Comparison of ENCODE assay signal across 9 cellular contexts in the genomic region with DNA sequence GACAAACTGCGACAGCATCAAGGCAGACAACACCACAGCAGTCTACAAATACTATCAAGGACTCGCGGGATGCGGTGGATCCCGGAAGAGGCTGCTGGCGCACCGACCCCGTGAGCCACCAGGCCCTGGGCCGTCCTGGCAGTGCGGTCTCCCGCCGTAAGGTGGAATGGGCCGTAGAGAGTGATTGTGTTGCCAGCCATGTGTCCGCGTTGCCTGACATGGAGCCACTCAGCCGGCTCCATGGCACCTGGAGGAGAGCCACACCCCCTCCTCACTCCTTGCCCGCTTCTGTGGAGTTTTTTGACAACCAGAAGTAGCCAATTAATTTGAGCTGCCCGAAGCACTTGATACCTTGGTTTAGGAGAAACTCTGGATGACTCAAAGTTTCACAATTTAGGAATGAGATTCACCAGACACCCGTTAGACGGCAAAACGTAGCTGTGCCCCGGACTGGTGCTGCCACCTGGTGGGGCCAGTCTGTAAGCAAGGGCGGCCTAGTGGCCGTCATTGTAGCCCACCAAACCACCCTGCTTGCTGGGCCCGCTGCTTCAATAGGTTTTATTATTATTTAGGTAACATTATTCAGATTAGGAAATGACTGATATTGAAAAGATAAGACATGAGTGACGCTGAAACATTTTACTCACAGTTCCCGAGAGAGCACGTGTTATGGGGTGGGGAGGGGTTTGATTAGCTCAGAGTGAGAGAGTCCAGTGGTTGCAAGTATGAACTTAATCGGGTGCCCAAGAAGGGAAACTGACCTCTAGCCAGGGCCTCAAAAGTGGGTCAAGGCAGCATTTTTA.
DNase-seq lines count a peak whose midpoint lies in the region; FAIRE-seq and TF ChIP-seq lines count a peak whose summit lies in the region.
"Had no signal": no experiment of that assay in that cellular context is flagged by ENCODE, and none has a peak within 500 bp of the region (broad histone marks: within the 10 kb centered on the region; RNA-seq: fewer than 3 reads in every experiment).

No MANE protein-coding gene starts in this region.

- peak; percentile 36 to 74 (median 50) for DNase-seq in NCI-H1417 (lab: John Stamatoyannopoulos, UW)
- DNase-seq in NCI-H1417 treated with DMSO at 0.1 percent for 48 hours (lab: John Stamatoyannopoulos, UW): no peak
- DNase-seq in MV-4-11 (lab: John Stamatoyannopoulos, UW): peak; percentile 63
- peak; percentile 80 for DNase-seq in astrocyte of the spinal cord (ENCODE audit: low read depth, low spot score)
- DNase-seq in iPS DF 6.9 (ENCODE audit: low read depth, low spot score): no peak
- peak; percentile 66 for DNase-seq in stimulated activated CD4-positive, alpha-beta T cell treated with anti-CD3 and anti-CD28 coated beads, Interleukin-12 subunit alpha, Interleukin-12 subunit beta, amount 100 ng/mL, for 4 hours

- H3K4me1 ChIP-seq in HEK293 (ENCODE audit: control insufficient read depth, insufficient read depth, low read length) (no peaks in the 10 kb centered on the region), iPS DF 6.9 (ENCODE audit: control insufficient read depth, insufficient read depth, low read length) (peaks cover 5% of the 10 kb centered on the region; the same call in 1 of the 2 replicates)

- TF ChIP-seq CTCF in HEK293 (tag by site-specific recombination; IDR thresholded peaks at IDR 0.05): peak; percentile 86
- peak; percentile 95 for TF ChIP-seq CTCF in astrocyte of the spinal cord (IDR thresholded peaks at IDR 0.05; ENCODE audit: low read depth, low read length)

- POLR2A ChIA-PET in HEK293 (lab: Yijun Ruan, JAX): interaction anchor here (1.0 kb wide), 1 partner anchor 151 kb away, joined by 7 read pairs; a partner anchor contains a TSS

- WGBS in iPS DF 6.9 (ENCODE audit: insufficient coverage, insufficient read length): no CpG with 5 or more reads among the region's 29 CpGs

- CTCF ChIA-PET in HEK293 (lab: Yijun Ruan, JAX): interaction anchor here (0.6 to 5.9 kb wide), 13 partner anchors 9 to 427 kb away, joined by 3 to 41 read pairs (median 4); a partner anchor contains a TSS

- H3K9me3 ChIP-seq in HEK293 (ENCODE audit: control insufficient read depth, insufficient read depth, low read depth, low read length): no peaks in the 10 kb centered on the region
- H3K9me3 ChIP-seq in iPS DF 6.9 (ENCODE audit: control insufficient read depth, insufficient read depth, low read length): no peaks in the 10 kb centered on the region

- no peak overlapping the region for H3K27ac ChIP-seq in HEK293 (ENCODE audit: extremely low read depth, low read depth, low read length)
- no peak overlapping the region for H3K27ac ChIP-seq in iPS DF 6.9 (ENCODE audit: low read length)

- H3K4me3 ChIP-seq in HEK293 (ENCODE audit: low read depth, low read length) (peak overlapping the region; percentile 6), astrocyte of the spinal cord (ENCODE audit: low read depth, low read length) (no peak overlapping the region), iPS DF 6.9 (ENCODE audit: low read length) (peak overlapping the region; percentile 30; the same call in 1 of the 2 replicates)

- no peaks in the 10 kb centered on the region for H3K27me3 ChIP-seq in iPS DF 6.9 (ENCODE audit: control insufficient read depth, insufficient read depth, low read length)

- no peaks in the 10 kb centered on the region for H3K36me3 ChIP-seq in HEK293 (ENCODE audit: control insufficient read depth in 2 of 2, insufficient read depth in 1 of 2, low read length in 2 of 2)
- H3K36me3 ChIP-seq in iPS DF 6.9 (ENCODE audit: control insufficient read depth, insufficient read depth, low read length): no peaks in the 10 kb centered on the region

- peak; percentile 42 for FAIRE-seq in TTC549 (lab: Jason Lieb, UNC)
- FAIRE-seq: A204.1 had no signal

- in situ Hi-C loops in astrocyte of the spinal cord (cut with HindIII; ENCODE audit: low sequenced_read_pairs): no loop called here

TF ChIP-seq in HEK293, 187 proteins besides CTCF, POLR2A, EP300 and RAD21:
- TF ChIP-seq ZNF792 (tag by site-specific recombination; IDR thresholded peaks at IDR 0.05) (no peak), ZNF777 (tag by site-specific recombination; IDR thresholded peaks at IDR 0.05; ENCODE audit: borderline replicate concordance) (peak; percentile 39; the same call in 1 of the 2 replicates), ZNF629 (tag by site-specific recombination; IDR thresholded peaks at IDR 0.05) (0 out of 2 replicates have a peak, but pooled peaks have one; percentile 25), ZNF335 (tag by site-specific recombination; conservative IDR thresholded peaks at IDR 0.05) (no peak), ZNF10 (tag by site-specific recombination; IDR thresholded peaks at IDR 0.05) (no peak), KLF10 (tag by site-specific recombination; IDR thresholded peaks at IDR 0.05) (0 out of 2 replicates have a peak, but pooled peaks have one; percentile 37), ZNF175 (tag by site-specific recombination; IDR thresholded peaks at IDR 0.05) (no peak), ZNF585B (tag by site-specific recombination; IDR thresholded peaks at IDR 0.05) (peak; percentile 47), PRDM1 (tag by site-specific recombination; IDR thresholded peaks at IDR 0.05) (peak; percentile 46; the same call in 1 of the 2 replicates), ZEB2 (tag by site-specific recombination; IDR thresholded peaks at IDR 0.05) (peak; percentile 30; the same call in 1 of the 2 replicates), ZNF654 (tag by site-specific recombination; IDR thresholded peaks at IDR 0.05; ENCODE audit: low read depth) (peak; percentile 94), ZNF266 (tag by site-specific recombination; IDR thresholded peaks at IDR 0.05; ENCODE audit: low read depth) (peak; percentile 88)
- TF ChIP-seq, protein P1, sequence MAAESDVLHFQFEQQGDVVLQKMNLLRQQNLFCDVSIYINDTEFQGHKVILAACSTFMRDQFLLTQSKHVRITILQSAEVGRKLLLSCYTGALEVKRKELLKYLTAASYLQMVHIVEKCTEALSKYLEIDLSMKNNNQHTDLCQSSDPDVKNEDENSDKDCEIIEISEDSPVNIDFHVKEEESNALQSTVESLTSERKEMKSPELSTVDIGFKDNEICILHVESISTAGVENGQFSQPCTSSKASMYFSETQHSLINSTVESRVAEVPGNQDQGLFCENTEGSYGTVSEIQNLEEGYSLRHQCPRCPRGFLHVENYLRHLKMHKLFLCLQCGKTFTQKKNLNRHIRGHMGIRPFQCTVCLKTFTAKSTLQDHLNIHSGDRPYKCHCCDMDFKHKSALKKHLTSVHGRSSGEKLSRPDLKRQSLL (tag by site-specific recombination; IDR thresholded peaks at IDR 0.05): peak; percentile 84; the same call in 1 of the 2 replicates

Comparison
In these comparisons a context has a peak if more than half of its experiments do, and no peak if none do; other contexts are left out.
1. DNase-seq: peak in NCI-H1417 (3 of 3), MV-4-11 (single experiment), astrocyte of the spinal cord (single experiment) and stimulated activated CD4-positive, alpha-beta T cell treated with anti-CD3 and anti-CD28 coated beads, Interleukin-12 subunit alpha, Interleukin-12 subunit beta, amount 100 ng/mL, for 4 hours (single experiment); none in NCI-H1417 treated with DMSO at 0.1 percent for 48 hours (single experiment) and iPS DF 6.9 (single experiment).